In the genomic region with DNA sequence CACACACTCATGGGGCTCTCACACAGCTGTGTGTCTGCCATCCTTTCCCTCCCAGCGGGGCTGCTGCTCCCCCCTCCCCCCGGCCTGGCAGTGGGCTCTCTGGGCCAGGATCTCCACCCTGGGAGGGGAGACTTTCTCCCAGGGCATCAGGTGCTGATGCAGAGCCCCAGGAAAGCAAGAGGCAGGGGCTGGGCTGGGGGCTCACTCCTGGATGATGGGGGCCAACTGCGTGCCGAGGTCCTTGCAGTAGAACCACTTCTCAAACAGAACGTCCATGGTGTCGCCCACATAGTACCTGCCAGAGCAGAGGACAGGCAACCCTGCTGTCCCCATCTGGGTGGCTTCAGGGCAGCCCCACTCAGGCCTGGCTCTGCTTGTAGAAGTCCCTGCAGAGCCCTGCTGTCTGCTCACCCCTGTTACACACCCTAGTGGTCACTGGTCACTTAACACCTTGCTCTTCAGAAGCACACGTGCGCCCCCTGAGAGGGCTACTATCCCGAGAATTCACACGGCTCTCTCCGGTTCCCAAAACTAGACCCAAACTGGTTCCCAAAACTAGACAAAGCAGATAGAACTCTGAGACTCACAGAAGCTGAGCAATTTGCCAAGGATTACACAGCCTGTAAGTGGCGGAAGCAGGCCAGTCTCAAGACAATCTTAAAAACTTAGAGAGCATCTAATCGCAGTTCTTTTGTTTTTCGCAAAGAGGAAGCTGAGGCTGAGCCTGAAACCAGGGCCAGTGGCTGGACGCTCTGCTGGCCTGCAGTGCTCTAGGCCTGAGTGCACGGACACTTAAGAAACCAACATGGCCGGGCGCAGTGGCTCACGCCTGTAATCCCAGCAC, we compare ENCODE assay signal across 8 cellular contexts. TPM values are rescaled to one million over a fixed set of nuclear protein-coding genes. Genes with fewer than 3 reads are reported as not detected.
DNase-seq lines count a peak whose midpoint lies in the region; ATAC-seq and TF ChIP-seq lines count a peak whose summit lies in the region.

No MANE protein-coding gene starts in this region.

- WGBS in mammary epithelial cell (ENCODE audit: low coverage, missing lambda C conversion rate) = 90% methylated on average over 17 of the region's 19 CpGs

- no peaks in the 10 kb centered on the region for H3K79me2 ChIP-seq in HCT116 (ENCODE audit: insufficient read depth, low read length)
- H3K79me2 ChIP-seq in mammary epithelial cell (ENCODE audit: insufficient read depth, low read length) = no peaks in the 10 kb centered on the region

- RAD21 ChIA-PET in HCT116 (lab: Charles Lee; ENCODE audit: low non-redundant PET in 1 of 2, low total read pairs in 2 of 2, uncharacterized antibody in 2 of 2, unreplicated experiment in 2 of 2) = no interaction called here

- TF ChIP-seq CTCF in HCT116 (IDR thresholded peaks at IDR 0.05 in 2 of 3, conservative IDR thresholded peaks at IDR 0.05 in 1 of 3; ENCODE audit: borderline replicate concordance in 1 of 3, insufficient read depth in 1 of 3, low read depth in 2 of 3, low read length in 2 of 3) = peak; percentile 63 to 98 (median 73)
- TF ChIP-seq CTCF in mammary epithelial cell (conservative IDR thresholded peaks at IDR 0.05 in 1 of 2, IDR thresholded peaks at IDR 0.05 in 1 of 2; ENCODE audit: extremely low read depth in 1 of 2, insufficient read depth in 1 of 2, low read depth in 1 of 2, low read length in 2 of 2) = peak in 1 of 2 donors; percentile 29

- CTCF ChIA-PET in HCT116 (lab: Charles Lee) (interaction anchor here (0.8 kb wide), 1 partner anchor 500 kb away, joined by 3 read pairs; no protein-coding TSS in a partner anchor), mammary epithelial cell (lab: Charles Lee; ENCODE audit: low non-redundant PET) (no interaction called here)

- H3K9ac ChIP-seq in HCT116 (ENCODE audit: low read length) (no peak overlapping the region), mammary epithelial cell (ENCODE audit: insufficient read depth, low read length) (no peak overlapping the region)

- H3K4me2 ChIP-seq in HCT116 (ENCODE audit: low read length) (peak overlapping the region; percentile 28; the same call in 1 of the 2 replicates), mammary epithelial cell (ENCODE audit: insufficient read depth, low read depth, low read length) (no peak overlapping the region)

- H3K9me3 ChIP-seq in HCT116 (ENCODE audit: control insufficient read depth in 1 of 2, insufficient read depth in 1 of 2, low read depth in 1 of 2, low read length in 2 of 2) (no peaks in the 10 kb centered on the region), mammary epithelial cell (replicated peaks; ENCODE audit: insufficient read depth, low read length) (no peaks in the 10 kb centered on the region)

- H3K36me3 ChIP-seq in HCT116 (ENCODE audit: control insufficient read depth in 1 of 2, insufficient read depth in 2 of 2, low read length in 2 of 2) (no peaks in the 10 kb centered on the region), mammary epithelial cell (ENCODE audit: insufficient read depth, low read length) (no peaks in the 10 kb centered on the region)

- POLR2A ChIA-PET in HCT116 (lab: Charles Lee) = no interaction called here

- no peak overlapping the region for H3K27ac ChIP-seq in HCT116 (ENCODE audit: low read depth, low read length)
- no peak overlapping the region for H3K27ac ChIP-seq in mammary epithelial cell (ENCODE audit: insufficient read depth, low read depth, low read length)

- peak; percentile 97 for ATAC-seq in HCT116
- ATAC-seq in HG03025 (IDR thresholded peaks at IDR 0.05; ENCODE audit: low FRiP score, unreplicated experiment) = no peak
- ATAC-seq in HG03139 (IDR thresholded peaks at IDR 0.05; ENCODE audit: unreplicated experiment) = no peak

- DNase-seq in ELF-1 (ENCODE audit: low read depth, low spot score) = peak; percentile 87
- peak; percentile 48 for DNase-seq in HCT116 (ENCODE audit: low read depth, low spot score)
- DNase-seq in NCI-H82 (lab: John Stamatoyannopoulos, UW) = peak; percentile 83
- DNase-seq in mammary epithelial cell = peak; percentile 4
- DNase-seq in lung microvascular endothelial cell (ENCODE audit: low read depth in 2 of 2) = peak; percentile 72 to 77
- DNase-seq in NCI-H345 treated with DMSO at 0.1 percent for 48 hours (lab: John Stamatoyannopoulos, UW; ENCODE audit: unreplicated experiment) = no peak

- BruUV-seq in HCT116 (replicated peaks; lab: Mats Ljungman, UMichigan) (no TSS peak), mammary epithelial cell (replicated peaks; lab: Mats Ljungman, UMichigan) (no TSS peak)

- dilution Hi-C loops in mammary epithelial cell (cut with HindIII; ENCODE audit: low sequenced_read_pairs) = no loop called here

- H3K4me3 ChIP-seq in HCT116 (replicated peaks in 1 of 2; ENCODE audit: low read depth in 1 of 2, low read length in 2 of 2) (no peak overlapping the region), mammary epithelial cell (replicated peaks in 1 of 3; ENCODE audit: insufficient read depth in 1 of 3, low read depth in 2 of 3, low read length in 3 of 3) (no peak overlapping the region)

- no peaks in the 10 kb centered on the region for H3K9me2 ChIP-seq in HCT116 (ENCODE audit: insufficient read depth)

- TF ChIP-seq RAD21 in HCT116 (IDR thresholded peaks at IDR 0.05; ENCODE audit: low read depth) = peak; percentile 76

- intact Hi-C loops in HCT116 (cut with micrococcal nuclease) (loop anchor here (10.0 kb wide), 1 partner anchor 276 kb away; a partner anchor contains a TSS), mammary epithelial cell (cut with micrococcal nuclease) (no loop called here)

- H3K4me1 ChIP-seq in HCT116 (ENCODE audit: control insufficient read depth in 1 of 2, insufficient read depth in 2 of 2, low read length in 2 of 2) = peaks cover 0 to 3% of the 10 kb centered on the region in 2 experiments; a peak in 1 of 4 replicates
- H3K4me1 ChIP-seq in mammary epithelial cell (ENCODE audit: insufficient read depth, low read length) = no peaks in the 10 kb centered on the region

- H4K20me1 ChIP-seq in HCT116 (ENCODE audit: insufficient read depth) = no peaks in the 10 kb centered on the region
- H4K20me1 ChIP-seq in mammary epithelial cell (ENCODE audit: insufficient read depth, low read length) = no peaks in the 10 kb centered on the region

- in situ Hi-C loops in mammary epithelial cell (cut with MboI; ENCODE audit: low sequenced_read_pairs in 2 of 2) = no loop called here

- H3K27me3 ChIP-seq in HCT116 (ENCODE audit: insufficient read depth, low read length) (no peaks in the 10 kb centered on the region), mammary epithelial cell (ENCODE audit: insufficient read depth, low read length) (no peaks in the 10 kb centered on the region)

- H2AFZ ChIP-seq in HCT116 (ENCODE audit: low read depth, low read length, poor library complexity, severe bottlenecking) (peak overlapping the region; percentile 86), mammary epithelial cell (ENCODE audit: low read depth, low read length) (no peak overlapping the region)

- TF ChIP-seq POLR2A in HCT116 (IDR thresholded peaks at IDR 0.05; ENCODE audit: borderline replicate concordance, extremely low read depth, insufficient read depth, insufficient read length) = no peak

TF ChIP-seq in HCT116, 20 proteins besides CTCF, POLR2A, EP300 and RAD21:
- TF ChIP-seq, protein P1, sequence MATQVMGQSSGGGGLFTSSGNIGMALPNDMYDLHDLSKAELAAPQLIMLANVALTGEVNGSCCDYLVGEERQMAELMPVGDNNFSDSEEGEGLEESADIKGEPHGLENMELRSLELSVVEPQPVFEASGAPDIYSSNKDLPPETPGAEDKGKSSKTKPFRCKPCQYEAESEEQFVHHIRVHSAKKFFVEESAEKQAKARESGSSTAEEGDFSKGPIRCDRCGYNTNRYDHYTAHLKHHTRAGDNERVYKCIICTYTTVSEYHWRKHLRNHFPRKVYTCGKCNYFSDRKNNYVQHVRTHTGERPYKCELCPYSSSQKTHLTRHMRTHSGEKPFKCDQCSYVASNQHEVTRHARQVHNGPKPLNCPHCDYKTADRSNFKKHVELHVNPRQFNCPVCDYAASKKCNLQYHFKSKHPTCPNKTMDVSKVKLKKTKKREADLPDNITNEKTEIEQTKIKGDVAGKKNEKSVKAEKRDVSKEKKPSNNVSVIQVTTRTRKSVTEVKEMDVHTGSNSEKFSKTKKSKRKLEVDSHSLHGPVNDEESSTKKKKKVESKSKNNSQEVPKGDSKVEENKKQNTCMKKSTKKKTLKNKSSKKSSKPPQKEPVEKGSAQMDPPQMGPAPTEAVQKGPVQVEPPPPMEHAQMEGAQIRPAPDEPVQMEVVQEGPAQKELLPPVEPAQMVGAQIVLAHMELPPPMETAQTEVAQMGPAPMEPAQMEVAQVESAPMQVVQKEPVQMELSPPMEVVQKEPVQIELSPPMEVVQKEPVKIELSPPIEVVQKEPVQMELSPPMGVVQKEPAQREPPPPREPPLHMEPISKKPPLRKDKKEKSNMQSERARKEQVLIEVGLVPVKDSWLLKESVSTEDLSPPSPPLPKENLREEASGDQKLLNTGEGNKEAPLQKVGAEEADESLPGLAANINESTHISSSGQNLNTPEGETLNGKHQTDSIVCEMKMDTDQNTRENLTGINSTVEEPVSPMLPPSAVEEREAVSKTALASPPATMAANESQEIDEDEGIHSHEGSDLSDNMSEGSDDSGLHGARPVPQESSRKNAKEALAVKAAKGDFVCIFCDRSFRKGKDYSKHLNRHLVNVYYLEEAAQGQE (IDR thresholded peaks at IDR 0.05; ENCODE audit: low read depth) = no peak
- TF ChIP-seq EZH2 (IDR thresholded peaks at IDR 0.05) (no peak), YY1 (IDR thresholded peaks at IDR 0.05; ENCODE audit: extremely low read depth, insufficient replicate concordance, low read depth, low read length) (no peak), EGR1 (IDR thresholded peaks at IDR 0.05; ENCODE audit: low read depth) (no peak)
- TF ChIP-seq, protein P2, sequence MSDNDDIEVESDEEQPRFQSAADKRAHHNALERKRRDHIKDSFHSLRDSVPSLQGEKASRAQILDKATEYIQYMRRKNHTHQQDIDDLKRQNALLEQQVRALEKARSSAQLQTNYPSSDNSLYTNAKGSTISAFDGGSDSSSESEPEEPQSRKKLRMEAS (IDR thresholded peaks at IDR 0.05) = no peak

RNA-seq across cellular contexts. Expression of a gene that starts 6.6 kb away (rescaled TPM):
- total RNA-seq in HCT116 (2021; ENCODE audit: unreplicated experiment) (not detected), mammary epithelial cell (under 1 TPM in 1 of 2 donors, not detected in 1; 0.17 TPM), lung microvascular endothelial cell (not detected in 2 replicates)
- polyA plus RNA-seq in HCT116 (2012) = not detected in 2 replicates
- not detected for polyA plus RNA-seq in mammary epithelial cell
- polyA minus RNA-seq in mammary epithelial cell = not detected

RNA-seq across cellular contexts. Expression of a gene that starts 21.9 kb away (rescaled TPM):
- total RNA-seq in HCT116 (2021; ENCODE audit: unreplicated experiment) (not detected), mammary epithelial cell (under 1 TPM in 1 of 2 donors, not detected in 1; 0.67 TPM), lung microvascular endothelial cell (not detected in 2 replicates)
- polyA plus RNA-seq in HCT116 (2012) = 0.05 TPM in 1 of 2 replicates, not detected in the other
- not detected for polyA plus RNA-seq in mammary epithelial cell
- not detected for polyA minus RNA-seq in mammary epithelial cell
